Comparison of ENCODE assay signal across 28 cellular contexts in the genomic region with DNA sequence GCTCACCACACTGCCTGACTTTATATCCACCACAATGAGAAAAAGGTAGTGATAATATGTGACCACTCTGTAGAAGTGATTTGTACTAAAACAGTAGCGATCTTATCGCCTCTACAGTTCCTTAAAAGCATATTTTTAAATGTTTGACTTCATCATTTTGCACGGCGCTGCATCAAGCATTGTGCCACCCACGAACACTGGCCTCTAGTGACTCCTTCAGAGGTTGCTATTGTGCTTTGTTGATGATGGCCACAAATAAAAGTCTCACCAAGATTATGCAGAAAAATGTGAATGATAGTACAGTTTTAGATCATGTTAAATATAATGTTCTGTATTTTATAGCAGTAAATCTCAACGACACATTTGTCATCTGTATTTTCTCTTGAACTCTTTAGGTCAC.
"Had no signal": no experiment of that assay in that cellular context is flagged by ENCODE, and none has a peak within 500 bp of the region (broad histone marks: within the 10 kb centered on the region; RNA-seq: fewer than 3 reads in every experiment).

No MANE protein-coding gene starts in this region.

- DNase-seq: naive B cell; naive thymus-derived CD8-positive, alpha-beta T cell; occipital lobe; ovary; posterior cingulate gyrus; psoas muscle; right cardiac atrium; right lobe of liver; sigmoid colon; small intestine; stimulated activated CD4-positive, alpha-beta T cell treated with anti-CD3 and anti-CD28 coated beads, Interleukin-15, amount 100 ng/mL, for 24 hours; stimulated activated CD4-positive, alpha-beta T cell treated with anti-CD3 and anti-CD28 coated beads, Interleukin-2, amount 100 ng/mL, for 24 hours; stimulated activated CD4-positive, alpha-beta T cell treated with anti-CD3 and anti-CD28 coated beads, Interleukin-2, amount 100 ng/mL, for 48 hours; stimulated activated CD4-positive, alpha-beta T cell treated with anti-CD3 and anti-CD28 coated beads, Interleukin-4, amount 100 ng/mL, for 24 hours; stimulated activated naive CD4-positive, alpha-beta T cell; stimulated activated naive CD8-positive, alpha-beta T cell treated with anti-CD3 and anti-CD28 coated beads, Interleukin-15, Interleukin-2, amounts not matched to agents 100 U/mL and 50 U/mL, for 24 hours; stomach; thyroid gland; trophoblast cell; upper lobe of right lung; uterus had no signal

- H3K4me3 Mint-ChIP-seq: naive B cell; naive thymus-derived CD8-positive, alpha-beta T cell; natural killer cell treated with Interleukin-12 subunit alpha and Interleukin-12 subunit beta and Interleukin-15 and Interleukin-18, amount 100 ng/mL, for 72 hours; neural progenitor cell; stimulated activated effector memory CD8-positive, alpha-beta T cell treated with anti-CD3 and anti-CD28 coated beads, Interleukin-12 subunit alpha, Interleukin-12 subunit beta, amount 100 ng/mL, for 72 hours had no signal

- H3K27me3 ChIP-seq: neural progenitor cell, ovary, right lobe of liver, sigmoid colon, stomach, thyroid gland, tibial nerve, upper lobe of right lung, uterus had no signal

- H3K9me3 Mint-ChIP-seq: neural progenitor cell had no signal

- H3K4me1 Mint-ChIP-seq: naive B cell; naive thymus-derived CD8-positive, alpha-beta T cell; neural progenitor cell; stimulated activated effector memory CD8-positive, alpha-beta T cell treated with anti-CD3 and anti-CD28 coated beads, Interleukin-12 subunit alpha, Interleukin-12 subunit beta, amount 100 ng/mL, for 72 hours had no signal

- H3K27ac ChIP-seq: neural progenitor cell, ovary, parathyroid adenoma, psoas muscle, right lobe of liver, sigmoid colon, stomach, thoracic aorta, thyroid gland, tibial nerve, upper lobe of right lung, uterus had no signal

- H3K27me3 Mint-ChIP-seq: naive B cell; naive thymus-derived CD8-positive, alpha-beta T cell; natural killer cell treated with Interleukin-12 subunit alpha and Interleukin-12 subunit beta and Interleukin-15 and Interleukin-18, amount 100 ng/mL, for 72 hours; progenitor cell of endocrine pancreas had no signal

- H3K4me2 ChIP-seq: neural progenitor cell had no signal

- H3K27ac Mint-ChIP-seq: naive B cell; naive thymus-derived CD8-positive, alpha-beta T cell; natural killer cell treated with Interleukin-12 subunit alpha and Interleukin-12 subunit beta and Interleukin-15 and Interleukin-18, amount 100 ng/mL, for 72 hours; neural progenitor cell; progenitor cell of endocrine pancreas; stimulated activated effector memory CD8-positive, alpha-beta T cell treated with anti-CD3 and anti-CD28 coated beads, Interleukin-12 subunit alpha, Interleukin-12 subunit beta, amount 100 ng/mL, for 72 hours had no signal

- ATAC-seq: naive thymus-derived CD8-positive, alpha-beta T cell; natural killer cell treated with Interleukin-12 subunit alpha and Interleukin-12 subunit beta and Interleukin-15 and Interleukin-18, amount 100 ng/mL, for 72 hours; psoas muscle; right cardiac atrium; right lobe of liver; stimulated activated naive CD8-positive, alpha-beta T cell treated with anti-CD3 and anti-CD28 coated beads, Interleukin-15, Interleukin-2, amounts not matched to agents 100 U/mL and 50 U/mL, for 24 hours had no signal

- H3K4me1 ChIP-seq: neural progenitor cell, parathyroid adenoma, psoas muscle, right lobe of liver, sigmoid colon, stomach, thyroid gland, tibial nerve, upper lobe of right lung, uterus had no signal

- H3K36me3 Mint-ChIP-seq: naive B cell; naive thymus-derived CD8-positive, alpha-beta T cell; natural killer cell treated with Interleukin-12 subunit alpha and Interleukin-12 subunit beta and Interleukin-15 and Interleukin-18, amount 100 ng/mL, for 72 hours; neural progenitor cell; stimulated activated effector memory CD8-positive, alpha-beta T cell treated with anti-CD3 and anti-CD28 coated beads, Interleukin-12 subunit alpha, Interleukin-12 subunit beta, amount 100 ng/mL, for 72 hours had no signal

- H3K9me3 ChIP-seq: ovary, psoas muscle, right lobe of liver, thoracic aorta, tibial nerve, uterus had no signal

- H2AFZ ChIP-seq: neural progenitor cell, parathyroid adenoma had no signal

- H3K4me3 ChIP-seq: neural progenitor cell, ovary, psoas muscle, right lobe of liver, sigmoid colon, stomach, thoracic aorta, thyroid gland, tibial nerve, upper lobe of right lung, uterus had no signal

- H3K79me2 ChIP-seq: parathyroid adenoma had no signal

- H3K36me3 ChIP-seq: neural progenitor cell, ovary, right lobe of liver, sigmoid colon, stomach, thoracic aorta, thyroid gland, tibial nerve, upper lobe of right lung, uterus had no signal
